10 cellular contexts compared by ENCODE assay signal in genomic region chr7:28957822-28958234, GRCh38. TPM values are rescaled to one million over a fixed set of nuclear protein-coding genes. Genes with fewer than 3 reads are reported as not detected.
DNase-seq lines count a peak whose midpoint lies in the region; ATAC-seq and TF ChIP-seq lines count a peak whose summit lies in the region.
"Had no signal": no experiment of that assay in that cellular context is flagged by ENCODE, and none has a peak within 500 bp of the region (broad histone marks: within the 10 kb centered on the region; RNA-seq: fewer than 3 reads in every experiment).

No MANE protein-coding gene starts in this region.

- H3K4me1 Mint-ChIP-seq in natural killer cell treated with Interleukin-12 subunit alpha and Interleukin-12 subunit beta and Interleukin-15 and Interleukin-18, amount 100 ng/mL, for 72 hours (ENCODE audit: low read depth in 2 of 2), result peaks cover 0 to 10% of the 10 kb centered on the region in 2 donors

- no peak for ATAC-seq in natural killer cell treated with Interleukin-12 subunit alpha and Interleukin-12 subunit beta and Interleukin-15 and Interleukin-18, amount 100 ng/mL, for 72 hours
- no peak for ATAC-seq in HG03354 (IDR thresholded peaks at IDR 0.05; ENCODE audit: poor library complexity, severe bottlenecking, unreplicated experiment)

- peak; percentile 39 for DNase-seq in AG08396 (ENCODE audit: low spot score)
- DNase-seq in epithelial cell of proximal tubule (ENCODE audit: low read depth), result no peak
- no peak for DNase-seq in natural killer cell treated with Interleukin-12 subunit alpha and Interleukin-12 subunit beta and Interleukin-15 and Interleukin-18, amount 100 ng/mL, for 72 hours (ENCODE audit: low spot score)
- no peak for DNase-seq in stimulated activated CD4-positive, alpha-beta T cell treated with anti-CD3 and anti-CD28 coated beads, Interleukin-4, amount 100 ng/mL, for 24 hours
- DNase-seq in NCI-H446 treated with DMSO at 0.1 percent for 48 hours (lab: John Stamatoyannopoulos, UW), result no peak
- DNase-seq in middle frontal gyrus (ENCODE audit: extremely low spot score, low spot score), result no peak

- no peak for TF ChIP-seq CTCF in epithelial cell of proximal tubule (conservative IDR thresholded peaks at IDR 0.05; ENCODE audit: low read depth, low read length)

- H3K4me3 ChIP-seq in epithelial cell of proximal tubule (ENCODE audit: low read depth, low read length), result peak overlapping the region; percentile 37

- TF ChIP-seq EP300 in Ishikawa (IDR thresholded peaks at IDR 0.05; ENCODE audit: borderline replicate concordance), result no peak

- no peaks in the 10 kb centered on the region for H3K36me3 Mint-ChIP-seq in natural killer cell treated with Interleukin-12 subunit alpha and Interleukin-12 subunit beta and Interleukin-15 and Interleukin-18, amount 100 ng/mL, for 72 hours

- no peak overlapping the region for H3K27ac Mint-ChIP-seq in natural killer cell treated with Interleukin-12 subunit alpha and Interleukin-12 subunit beta and Interleukin-15 and Interleukin-18, amount 100 ng/mL, for 72 hours

- no peaks in the 10 kb centered on the region for H3K9me3 Mint-ChIP-seq in natural killer cell treated with Interleukin-12 subunit alpha and Interleukin-12 subunit beta and Interleukin-15 and Interleukin-18, amount 100 ng/mL, for 72 hours

- peak overlapping the region; percentile 72 for H3K4me3 Mint-ChIP-seq in natural killer cell treated with Interleukin-12 subunit alpha and Interleukin-12 subunit beta and Interleukin-15 and Interleukin-18, amount 100 ng/mL, for 72 hours

- peaks cover 43 to 50% of the 10 kb centered on the region in 2 donors for H3K27me3 Mint-ChIP-seq in natural killer cell treated with Interleukin-12 subunit alpha and Interleukin-12 subunit beta and Interleukin-15 and Interleukin-18, amount 100 ng/mL, for 72 hours

- no peak for TF ChIP-seq RAD21 in Ishikawa (IDR thresholded peaks at IDR 0.05; ENCODE audit: low read depth)

TF ChIP-seq in Ishikawa, 13 proteins besides CTCF, POLR2A, EP300 and RAD21:
- no peak for TF ChIP-seq EGR1 (IDR thresholded peaks at IDR 0.05)
- no peak for TF ChIP-seq CREB1 (IDR thresholded peaks at IDR 0.05; ENCODE audit: low read depth)
- TF ChIP-seq CEBPB (IDR thresholded peaks at IDR 0.05), result no peak
- TF ChIP-seq REST (IDR thresholded peaks at IDR 0.05; ENCODE audit: low read depth), result no peak
- no peak for TF ChIP-seq MAX (IDR thresholded peaks at IDR 0.05)
- TF ChIP-seq NFIC (IDR thresholded peaks at IDR 0.05), result no peak
- 0 out of 2 replicates have a peak, but pooled peaks have one; percentile 18 for TF ChIP-seq ZBTB7A (IDR thresholded peaks at IDR 0.05; ENCODE audit: low read depth)
- no peak for TF ChIP-seq USF1 (IDR thresholded peaks at IDR 0.05)
TF ChIP-seq in Ishikawa: peak in this region for 1.

RNA-seq across cellular contexts. Expression of gene TRIL, which starts 0.3 kb away (rescaled TPM):
- 0.06 and 0.80 TPM in 2 replicates for total RNA-seq in epithelial cell of proximal tubule
- total RNA-seq in natural killer cell treated with Interleukin-12 subunit alpha and Interleukin-12 subunit beta and Interleukin-15 and Interleukin-18, amount 100 ng/mL, for 72 hours, result under 1 TPM in 1 of 2 donors, not detected in 1; 0.11 TPM
- total RNA-seq: G401, HT1080 had no signal
